ENCODE assay signal across 1 cellular context in the genomic region with DNA sequence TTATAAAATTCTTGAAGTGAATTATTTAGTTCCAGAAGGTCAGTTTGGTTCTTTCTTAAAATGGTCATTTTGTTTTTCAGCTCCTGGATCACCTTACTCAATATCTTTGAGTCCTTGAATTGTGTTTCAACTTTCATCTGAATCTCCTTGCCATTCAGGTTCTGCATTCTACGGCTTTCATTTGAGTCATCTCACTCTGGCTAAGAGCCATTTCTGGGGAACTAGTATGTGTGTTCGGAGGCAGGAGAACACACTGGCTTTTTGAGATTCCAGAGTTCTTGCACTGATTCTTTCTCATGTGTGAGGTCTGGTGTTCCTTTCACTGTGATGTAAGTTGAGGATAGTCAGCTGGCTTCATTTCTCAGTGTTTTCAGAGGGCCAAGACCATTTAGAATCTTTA.
TF ChIP-seq lines count a peak whose summit lies in the region.

No MANE protein-coding gene starts in this region.

TF ChIP-seq in HepG2, 621 proteins besides CTCF, POLR2A, EP300 and RAD21 (continued from another document):
- TF ChIP-seq, protein P1, sequence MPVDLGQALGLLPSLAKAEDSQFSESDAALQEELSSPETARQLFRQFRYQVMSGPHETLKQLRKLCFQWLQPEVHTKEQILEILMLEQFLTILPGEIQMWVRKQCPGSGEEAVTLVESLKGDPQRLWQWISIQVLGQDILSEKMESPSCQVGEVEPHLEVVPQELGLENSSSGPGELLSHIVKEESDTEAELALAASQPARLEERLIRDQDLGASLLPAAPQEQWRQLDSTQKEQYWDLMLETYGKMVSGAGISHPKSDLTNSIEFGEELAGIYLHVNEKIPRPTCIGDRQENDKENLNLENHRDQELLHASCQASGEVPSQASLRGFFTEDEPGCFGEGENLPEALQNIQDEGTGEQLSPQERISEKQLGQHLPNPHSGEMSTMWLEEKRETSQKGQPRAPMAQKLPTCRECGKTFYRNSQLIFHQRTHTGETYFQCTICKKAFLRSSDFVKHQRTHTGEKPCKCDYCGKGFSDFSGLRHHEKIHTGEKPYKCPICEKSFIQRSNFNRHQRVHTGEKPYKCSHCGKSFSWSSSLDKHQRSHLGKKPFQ (CRISPR knock-in tag; IDR thresholded peaks at IDR 0.05; ENCODE audit: insufficient replicate concordance), result no peak
- TF ChIP-seq REPIN1 (CRISPR knock-in tag; IDR thresholded peaks at IDR 0.05; ENCODE audit: borderline replicate concordance, low read depth), result no peak
- no peak for TF ChIP-seq SKI (IDR thresholded peaks at IDR 0.05; ENCODE audit: partially characterized antibody)
- TF ChIP-seq ZNF138 (CRISPR knock-in tag; IDR thresholded peaks at IDR 0.05; ENCODE audit: low read depth), result no peak
- no peak for TF ChIP-seq RXRB (CRISPR knock-in tag; IDR thresholded peaks at IDR 0.05; ENCODE audit: borderline replicate concordance)
- TF ChIP-seq, protein P2, sequence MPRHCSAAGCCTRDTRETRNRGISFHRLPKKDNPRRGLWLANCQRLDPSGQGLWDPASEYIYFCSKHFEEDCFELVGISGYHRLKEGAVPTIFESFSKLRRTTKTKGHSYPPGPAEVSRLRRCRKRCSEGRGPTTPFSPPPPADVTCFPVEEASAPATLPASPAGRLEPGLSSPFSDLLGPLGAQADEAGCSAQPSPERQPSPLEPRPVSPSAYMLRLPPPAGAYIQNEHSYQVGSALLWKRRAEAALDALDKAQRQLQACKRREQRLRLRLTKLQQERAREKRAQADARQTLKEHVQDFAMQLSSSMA (CRISPR knock-in tag; IDR thresholded peaks at IDR 0.05), result no peak
- TF ChIP-seq, protein P3, sequence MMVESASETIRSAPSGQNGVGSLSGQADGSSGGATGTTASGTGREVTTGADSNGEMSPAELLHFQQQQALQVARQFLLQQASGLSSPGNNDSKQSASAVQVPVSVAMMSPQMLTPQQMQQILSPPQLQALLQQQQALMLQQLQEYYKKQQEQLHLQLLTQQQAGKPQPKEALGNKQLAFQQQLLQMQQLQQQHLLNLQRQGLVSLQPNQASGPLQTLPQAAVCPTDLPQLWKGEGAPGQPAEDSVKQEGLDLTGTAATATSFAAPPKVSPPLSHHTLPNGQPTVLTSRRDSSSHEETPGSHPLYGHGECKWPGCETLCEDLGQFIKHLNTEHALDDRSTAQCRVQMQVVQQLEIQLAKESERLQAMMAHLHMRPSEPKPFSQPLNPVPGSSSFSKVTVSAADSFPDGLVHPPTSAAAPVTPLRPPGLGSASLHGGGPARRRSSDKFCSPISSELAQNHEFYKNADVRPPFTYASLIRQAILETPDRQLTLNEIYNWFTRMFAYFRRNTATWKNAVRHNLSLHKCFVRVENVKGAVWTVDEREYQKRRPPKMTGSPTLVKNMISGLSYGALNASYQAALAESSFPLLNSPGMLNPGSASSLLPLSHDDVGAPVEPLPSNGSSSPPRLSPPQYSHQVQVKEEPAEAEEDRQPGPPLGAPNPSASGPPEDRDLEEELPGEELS (CRISPR knock-in tag; IDR thresholded peaks at IDR 0.05), result no peak
